Comparison of ENCODE assay signal across 32 cellular contexts in the genomic region with DNA sequence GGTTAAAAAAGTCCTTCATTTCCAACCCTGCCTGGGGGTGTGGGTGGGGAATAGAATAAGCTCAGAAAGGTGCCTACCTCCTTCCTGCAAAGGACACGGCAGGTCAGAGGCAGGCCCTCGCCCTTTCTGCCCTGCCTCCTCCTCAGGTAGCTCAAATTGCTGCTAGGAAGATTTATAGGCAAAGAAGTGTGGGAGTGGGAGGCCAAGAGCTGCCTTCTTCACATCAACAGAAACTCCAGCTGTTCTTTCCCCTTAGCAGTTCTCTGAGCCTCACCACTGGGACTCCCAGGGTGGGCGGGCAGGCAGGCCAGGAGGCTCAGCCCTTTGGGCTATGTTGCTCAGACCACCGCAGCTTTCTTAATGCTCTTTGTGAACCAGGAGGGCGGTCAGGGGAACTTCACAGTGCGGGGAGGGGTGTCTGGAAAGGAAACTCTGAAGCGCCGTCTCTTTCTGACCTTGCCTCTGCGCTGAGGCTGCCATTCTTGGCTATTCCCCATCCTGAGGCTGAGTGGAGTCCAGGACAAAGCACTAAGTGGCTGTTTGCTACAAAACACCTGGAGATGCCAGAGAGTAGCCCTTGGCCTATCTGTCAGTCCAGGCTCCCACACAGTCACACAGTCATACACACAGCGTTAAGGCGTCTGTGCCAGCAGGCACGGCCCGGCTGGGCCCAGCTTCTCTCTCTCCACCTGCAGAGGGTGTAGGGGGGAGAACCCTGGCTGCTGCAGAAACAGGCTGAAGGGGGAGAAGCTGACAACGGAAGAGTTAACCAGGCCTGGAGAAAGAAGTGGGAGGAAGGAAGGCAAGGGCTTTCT. TPM values are rescaled to one million over a fixed set of nuclear protein-coding genes. Genes with fewer than 3 reads are reported as not detected.
DNase-seq lines count a peak whose midpoint lies in the region; ATAC-seq and TF ChIP-seq lines count a peak whose summit lies in the region.
"Had no signal": no experiment of that assay in that cellular context is flagged by ENCODE, and none has a peak within 500 bp of the region (broad histone marks: within the 10 kb centered on the region; RNA-seq: fewer than 3 reads in every experiment).

No MANE protein-coding gene starts in this region.

- H3K36me3 Mint-ChIP-seq in Calu3 (ENCODE audit: insufficient read depth, unreplicated experiment) (peaks cover 62% of the 10 kb centered on the region), WTC11 (no peaks in the 10 kb centered on the region)

- in situ Hi-C loops in gastrocnemius medialis (cut with MboI; ENCODE audit: low sequenced_read_pairs in 4 of 4), result no loop called here

- POLR2A ChIA-PET in WTC11 (lab: Charles Lee), result no interaction called here

- 54% methylated on average over 7 of the region's 14 CpGs for WGBS in esophagus muscularis mucosa

- TF ChIP-seq CTCF in Calu3 (IDR thresholded peaks at IDR 0.05; ENCODE audit: unreplicated experiment) (no peak), esophagus muscularis mucosa (IDR thresholded peaks at IDR 0.05) (no peak), gastrocnemius medialis (IDR thresholded peaks at IDR 0.05 in 4 of 5, conservative IDR thresholded peaks at IDR 0.05 in 1 of 5) (no peak), WTC11 (IDR thresholded peaks at IDR 0.05) (no peak)

- H3K4me1 Mint-ChIP-seq in Calu3 (ENCODE audit: low read depth, unreplicated experiment) (no peaks in the 10 kb centered on the region), WTC11 (no peaks in the 10 kb centered on the region)
- H3K4me1 Mint-ChIP-seq: T-cell had no signal

- no peak overlapping the region for H3K4me3 ChIP-seq in adipocyte (ENCODE audit: low read length)
- no peak overlapping the region for H3K4me3 ChIP-seq in esophagus muscularis mucosa
- H3K4me3 ChIP-seq in gastrocnemius medialis, result no peak overlapping the region
- H3K4me3 ChIP-seq: Peyer's patch, SJCRH30, thoracic aorta had no signal

- no peak overlapping the region for H3K4me3 Mint-ChIP-seq in Calu3 (ENCODE audit: low read depth, unreplicated experiment)
- no peak overlapping the region for H3K4me3 Mint-ChIP-seq in WTC11
- H3K4me3 Mint-ChIP-seq: activated CD8-positive, alpha-beta T cell treated with anti-CD3 and anti-CD28 coated beads, Interleukin-2, amount 10 ng/mL, durations not matched to agents 7 days and 5 days; T-cell had no signal

- intact Hi-C loops in Calu3 (cut with micrococcal nuclease; ENCODE audit: unreplicated experiment), result no loop called here
- intact Hi-C loops in esophagus muscularis mucosa (cut with DNase I), result no loop called here
- intact Hi-C loops in gastrocnemius medialis (cut with DNase I; ENCODE audit: low total_unique reads), result no loop called here

- no peaks in the 10 kb centered on the region for H3K9me3 ChIP-seq in adipocyte (ENCODE audit: control insufficient read depth, low read length)
- H3K9me3 ChIP-seq in esophagus muscularis mucosa, result no peaks in the 10 kb centered on the region
- H3K9me3 ChIP-seq in gastrocnemius medialis, result no peaks in the 10 kb centered on the region
- H3K9me3 ChIP-seq: Peyer's patch, SJCRH30, thoracic aorta had no signal

- peak overlapping the region; percentile 10 to 55 (median 20) for H3K27ac ChIP-seq in esophagus muscularis mucosa (replicated peaks in 1 of 4)
- peak overlapping the region; percentile 7 to 99 (median 78) for H3K27ac ChIP-seq in gastrocnemius medialis
- H3K27ac ChIP-seq: C4-2B, Peyer's patch, SJCRH30, thoracic aorta had no signal

- peak overlapping the region; percentile 43 for H3K9ac ChIP-seq in adipocyte (ENCODE audit: low read length)

- DNase-seq in Calu3 (no peak), adipocyte (ENCODE audit: low read depth) (no peak), esophagus muscularis mucosa (ENCODE audit: extremely low spot score) (no peak), gastrocnemius medialis (peak in 1 of 2 donors; percentile 10), AML-193 (lab: John Stamatoyannopoulos, UW) (no peak), NCI-H1694 (lab: John Stamatoyannopoulos, UW) (no peak), WTC11 (ENCODE audit: low spot score) (no peak), epidermal melanocyte (ENCODE audit: insufficient read length, low spot score) (no peak)
- DNase-seq: activated CD4-positive, alpha-beta T cell treated with anti-CD3 and anti-CD28 coated beads for 1 hour; activated CD8-positive, alpha-beta T cell treated with anti-CD3 and anti-CD28 coated beads, Interleukin-2, amount 10 ng/mL, durations not matched to agents 7 days and 5 days; activated gamma-delta T cell; activated T-cell treated with anti-CD3 and anti-CD28 coated beads for 4 hours; effector memory CD4-positive, alpha-beta T cell; Kasumi-1; kidney glomerular epithelial cell; NCI-H187; NCI-H2171 treated with DMSO at 0.1 percent for 48 hours; NCI-H524; NK-92 treated with Interleukin-12 subunit alpha and Interleukin-12 subunit beta, amount 100 ng/mL, for 24 hours; occipital lobe; Peyer's patch; retina; SJCRH30; stimulated activated CD4-positive, alpha-beta T cell treated with anti-CD3 and anti-CD28 coated beads, Interleukin-12 subunit alpha, Interleukin-12 subunit beta, amount 100 ng/mL, for 4 hours; stimulated activated CD4-positive, alpha-beta T cell treated with anti-CD3 and anti-CD28 coated beads, Interleukin-4, amount 100 ng/mL, for 24 hours; stimulated activated naive CD4-positive, alpha-beta T cell treated with Interleukin-2 at 50 U/mL for 16 hours; T-cell had no signal

- H3K4me1 ChIP-seq in adipocyte (ENCODE audit: control insufficient read depth, insufficient read depth, low read length), result peaks cover 35% of the 10 kb centered on the region
- peaks cover 31 to 37% (median 33%) of the 10 kb centered on the region in 4 donors for H3K4me1 ChIP-seq in esophagus muscularis mucosa
- H3K4me1 ChIP-seq in gastrocnemius medialis, result peaks cover 18 to 20% of the 10 kb centered on the region in 2 donors
- H3K4me1 ChIP-seq: SJCRH30 had no signal

- TF ChIP-seq EP300 in esophagus muscularis mucosa (IDR thresholded peaks at IDR 0.05), result no peak

- TSS peak; percentile 12 for BruUV-seq in Calu3 (replicated peaks; lab: Mats Ljungman, UMichigan)

- no peak for ATAC-seq in gastrocnemius medialis
- ATAC-seq in WTC11, result no peak
- ATAC-seq: activated CD8-positive, alpha-beta T cell treated with anti-CD3 and anti-CD28 coated beads, Interleukin-2, amount 10 ng/mL, durations not matched to agents 7 days and 5 days; T-cell had no signal

- H3K27me3 Mint-ChIP-seq in Calu3 (ENCODE audit: unreplicated experiment) (no peaks in the 10 kb centered on the region), WTC11 (ENCODE audit: low read depth) (no peaks in the 10 kb centered on the region; the same call in 1 of the 2 replicates)
- H3K27me3 Mint-ChIP-seq: T-cell had no signal

- TF ChIP-seq POLR2A in esophagus muscularis mucosa (IDR thresholded peaks at IDR 0.05; ENCODE audit: low read depth), result no peak
- TF ChIP-seq POLR2A in gastrocnemius medialis (IDR thresholded peaks at IDR 0.05), result no peak

- CTCF ChIA-PET in Calu3 (lab: Charles Lee), result no interaction called here
- CTCF ChIA-PET in WTC11 (lab: Charles Lee), result interaction anchor here (0.7 to 2.9 kb wide), 6 partner anchors 11 to 266 kb away, joined by 3 to 13 read pairs (median 4); no protein-coding TSS in a partner anchor

- peaks cover 78% of the 10 kb centered on the region for H3K36me3 ChIP-seq in adipocyte (ENCODE audit: control insufficient read depth, insufficient read depth, low read length, severe bottlenecking)
- peaks cover 56 to 71% (median 69%) of the 10 kb centered on the region in 4 donors for H3K36me3 ChIP-seq in esophagus muscularis mucosa
- peaks cover 0 to 60% of the 10 kb centered on the region in 2 donors for H3K36me3 ChIP-seq in gastrocnemius medialis

- no peaks in the 10 kb centered on the region for H3K9me3 Mint-ChIP-seq in Calu3 (ENCODE audit: low read depth, unreplicated experiment)
- H3K9me3 Mint-ChIP-seq in WTC11, result no peaks in the 10 kb centered on the region
- H3K9me3 Mint-ChIP-seq: T-cell had no signal

- H3K27ac Mint-ChIP-seq in Calu3 (ENCODE audit: unreplicated experiment) (no peak overlapping the region), WTC11 (no peak overlapping the region)
- H3K27ac Mint-ChIP-seq: activated CD8-positive, alpha-beta T cell treated with anti-CD3 and anti-CD28 coated beads, Interleukin-2, amount 10 ng/mL, durations not matched to agents 7 days and 5 days; T-cell had no signal

- no peaks in the 10 kb centered on the region for H3K27me3 ChIP-seq in adipocyte (replicated peaks; ENCODE audit: control insufficient read depth, insufficient read depth, low read length)
- H3K27me3 ChIP-seq in esophagus muscularis mucosa, result no peaks in the 10 kb centered on the region
- no peaks in the 10 kb centered on the region for H3K27me3 ChIP-seq in gastrocnemius medialis
- H3K27me3 ChIP-seq: Peyer's patch, SJCRH30 had no signal

TF ChIP-seq in WTC11, 78 proteins besides CTCF, POLR2A, EP300 and RAD21:
- TF ChIP-seq SOX15 (CRISPR knock-in tag; IDR thresholded peaks at IDR 0.05) (no peak), ZSCAN18 (CRISPR knock-in tag; IDR thresholded peaks at IDR 0.05) (no peak), FOXJ3 (CRISPR knock-in tag; IDR thresholded peaks at IDR 0.05; ENCODE audit: borderline replicate concordance) (no peak), CREB1 (CRISPR knock-in tag; IDR thresholded peaks at IDR 0.05) (no peak)
- TF ChIP-seq, protein P1, sequence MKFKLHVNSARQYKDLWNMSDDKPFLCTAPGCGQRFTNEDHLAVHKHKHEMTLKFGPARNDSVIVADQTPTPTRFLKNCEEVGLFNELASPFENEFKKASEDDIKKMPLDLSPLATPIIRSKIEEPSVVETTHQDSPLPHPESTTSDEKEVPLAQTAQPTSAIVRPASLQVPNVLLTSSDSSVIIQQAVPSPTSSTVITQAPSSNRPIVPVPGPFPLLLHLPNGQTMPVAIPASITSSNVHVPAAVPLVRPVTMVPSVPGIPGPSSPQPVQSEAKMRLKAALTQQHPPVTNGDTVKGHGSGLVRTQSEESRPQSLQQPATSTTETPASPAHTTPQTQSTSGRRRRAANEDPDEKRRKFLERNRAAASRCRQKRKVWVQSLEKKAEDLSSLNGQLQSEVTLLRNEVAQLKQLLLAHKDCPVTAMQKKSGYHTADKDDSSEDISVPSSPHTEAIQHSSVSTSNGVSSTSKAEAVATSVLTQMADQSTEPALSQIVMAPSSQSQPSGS (CRISPR knock-in tag; IDR thresholded peaks at IDR 0.05; ENCODE audit: borderline replicate concordance, low read depth), result no peak

RNA-seq across cellular contexts. Expression of gene A3GALT2, which starts 3.0 kb away (rescaled TPM):
- total RNA-seq in Calu3 (2022) (0.61 TPM in 1 of 2 replicates, not detected in the other), esophagus muscularis mucosa (not detected), gastrocnemius medialis (not detected), WTC11 (2021) (not detected in 3 replicates)
- total RNA-seq: activated CD8-positive, alpha-beta T cell treated with anti-CD3 and anti-CD28 coated beads, Interleukin-2, amount 10 ng/mL, durations not matched to agents 7 days and 5 days; fibroblast of lung; glomerular endothelial cell; lung microvascular endothelial cell; occipital lobe; Peyer's patch; SJCRH30 had no signal
